Comparison of ENCODE assay signal across 9 cellular contexts in the genomic region with DNA sequence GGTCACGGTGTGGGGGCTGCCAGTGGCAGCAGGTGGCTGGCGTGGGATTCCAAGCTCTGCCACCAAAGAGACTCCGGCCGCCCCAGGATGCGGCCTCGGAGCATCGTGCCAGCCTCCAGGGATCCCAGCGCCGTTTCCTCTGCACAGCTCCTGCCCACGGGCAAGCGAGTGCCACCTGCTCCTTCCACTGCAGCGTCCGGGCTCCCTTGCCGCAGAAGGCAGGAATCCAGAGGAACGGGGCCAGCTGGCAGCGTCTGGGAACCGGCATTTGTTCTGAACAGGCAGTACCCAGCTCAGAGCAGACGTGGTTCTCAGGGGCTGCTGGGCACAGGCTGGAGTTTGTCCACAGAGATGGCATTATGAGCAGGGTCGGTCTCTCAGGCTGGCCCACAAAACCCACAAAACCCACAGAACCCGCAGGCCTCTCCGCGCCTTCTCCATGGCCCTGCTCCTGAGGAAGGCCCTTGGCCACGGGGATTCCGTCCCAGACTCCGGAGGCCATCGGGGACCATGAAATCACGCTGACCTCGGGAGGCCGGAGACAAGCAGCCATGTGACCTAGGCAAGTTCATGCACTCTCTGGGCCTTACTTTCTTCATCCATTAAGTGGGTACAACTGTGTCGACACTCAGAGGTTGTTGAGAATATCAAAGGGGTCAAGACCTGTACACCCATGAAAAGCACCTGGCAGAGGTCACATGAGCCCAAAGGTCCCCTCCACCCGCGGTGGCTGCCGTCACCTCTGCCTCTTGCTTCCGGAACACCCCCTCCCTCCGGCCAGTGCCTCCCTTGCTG. TPM values are rescaled to one million over a fixed set of nuclear protein-coding genes. Genes with fewer than 3 reads are reported as not detected.
DNase-seq lines count a peak whose midpoint lies in the region; ATAC-seq, FAIRE-seq and TF ChIP-seq lines count a peak whose summit lies in the region.
"Had no signal": no experiment of that assay in that cellular context is flagged by ENCODE, and none has a peak within 500 bp of the region (broad histone marks: within the 10 kb centered on the region; RNA-seq: fewer than 3 reads in every experiment).

No MANE protein-coding gene starts in this region.

- intact Hi-C loops in dendritic cell treated with granulocyte-macrophage colony-stimulating factor and Interleukin-4, amounts not matched to agents 40 ng/mL and 50 ng/mL, for 4 days (cut with micrococcal nuclease) = loop anchor here (1.0 kb wide), 1 partner anchor 63 kb away; no protein-coding TSS in a partner anchor
- intact Hi-C loops in kidney (cut with DNase I) = loop anchor here (10.0 kb wide), 2 partner anchors 179 to 209 kb away; no protein-coding TSS in a partner anchor

- peaks cover 44% of the 10 kb centered on the region for H3K36me3 Mint-ChIP-seq in dendritic cell treated with granulocyte-macrophage colony-stimulating factor and Interleukin-4, amounts not matched to agents 40 ng/mL and 50 ng/mL, for 4 days (ENCODE audit: low read depth)

- H3K36me3 ChIP-seq in kidney (ENCODE audit: control insufficient read depth in 1 of 2, insufficient read depth in 2 of 2, low read length in 2 of 2) = peaks cover 0 to 4% of the 10 kb centered on the region in 2 donors

- H3K9ac ChIP-seq in kidney (ENCODE audit: low read length in 2 of 2) = no peak overlapping the region

- H3K27ac ChIP-seq in kidney (ENCODE audit: low read depth in 2 of 2, low read length in 2 of 2) = no peak overlapping the region

- H3K4me1 Mint-ChIP-seq in dendritic cell treated with granulocyte-macrophage colony-stimulating factor and Interleukin-4, amounts not matched to agents 40 ng/mL and 50 ng/mL, for 4 days (ENCODE audit: low read depth) = peaks cover 45% of the 10 kb centered on the region

- DNase-seq in AG08395 (ENCODE audit: low spot score) (peak; percentile 55), NCI-H446 (lab: John Stamatoyannopoulos, UW) (peak; percentile 81 to 96), myocyte (ENCODE audit: low read depth) (peak; percentile 98), SKM-1 treated with dmso at 0.1 percent for 144 hours (lab: John Stamatoyannopoulos, UW; ENCODE audit: unreplicated experiment) (no peak), kidney (no peak)
- DNase-seq: AML-193 had no signal

- no peaks in the 10 kb centered on the region for H3K9me3 Mint-ChIP-seq in dendritic cell treated with granulocyte-macrophage colony-stimulating factor and Interleukin-4, amounts not matched to agents 40 ng/mL and 50 ng/mL, for 4 days

- no peak overlapping the region for H3K4me3 ChIP-seq in kidney (ENCODE audit: low read length in 2 of 2)

- H3K9me3 ChIP-seq in kidney (ENCODE audit: control insufficient read depth in 1 of 2, low read length in 2 of 2) = no peaks in the 10 kb centered on the region

- peak overlapping the region; percentile 67 for H3K4me3 Mint-ChIP-seq in dendritic cell treated with granulocyte-macrophage colony-stimulating factor and Interleukin-4, amounts not matched to agents 40 ng/mL and 50 ng/mL, for 4 days

- H3K27me3 Mint-ChIP-seq in dendritic cell treated with granulocyte-macrophage colony-stimulating factor and Interleukin-4, amounts not matched to agents 40 ng/mL and 50 ng/mL, for 4 days = no peaks in the 10 kb centered on the region

- peak overlapping the region; percentile 63 for H3K27ac Mint-ChIP-seq in dendritic cell treated with granulocyte-macrophage colony-stimulating factor and Interleukin-4, amounts not matched to agents 40 ng/mL and 50 ng/mL, for 4 days

- H3K4me1 ChIP-seq in kidney (ENCODE audit: control insufficient read depth in 1 of 2, insufficient read depth in 1 of 2, low read depth in 1 of 2, low read length in 2 of 2) = peaks cover 0 to 9% of the 10 kb centered on the region in 2 donors

- no peak for ATAC-seq in HG03159 (IDR thresholded peaks at IDR 0.05; ENCODE audit: unreplicated experiment)
- ATAC-seq in HG02642 (IDR thresholded peaks at IDR 0.05; ENCODE audit: poor library complexity, unreplicated experiment) = no peak

- no peak for FAIRE-seq in kidney (lab: Jason Lieb, UNC)

- no peak for TF ChIP-seq CTCF in kidney (IDR thresholded peaks at IDR 0.05; ENCODE audit: borderline replicate concordance, extremely low read depth, insufficient read depth)

RNA-seq across cellular contexts. Expression of a gene that starts 17.8 kb away (rescaled TPM):
- total RNA-seq in myocyte (6.6 and 7.6 TPM in 2 replicates), kidney (11.6 TPM)
- 10.5 TPM for polyA plus RNA-seq in myocyte (2012)
- 1.4 TPM for polyA plus RNA-seq in kidney (ENCODE audit: insufficient read depth, low read depth, low replicate concordance)

RNA-seq across cellular contexts. Expression of a gene that starts 34.6 kb away (rescaled TPM):
- total RNA-seq in myocyte (1,562 and 1,714 TPM in 2 replicates), kidney (3,873 TPM)
- polyA plus RNA-seq in myocyte (2012) = 5,457 TPM
- 2,804 TPM for polyA plus RNA-seq in kidney (ENCODE audit: insufficient read depth, low read depth, low replicate concordance)

Comparison
In these comparisons a context has a peak if more than half of its experiments do, and no peak if none do; other contexts are left out.
1. DNase-seq: peak in AG08395 (single experiment), NCI-H446 (2 of 2) and myocyte (single experiment); none in SKM-1 treated with dmso at 0.1 percent for 144 hours (single experiment) and kidney (single experiment).